24 cellular contexts compared by ENCODE assay signal in genomic region chr4:8730681-8731080, GRCh38.
DNase-seq lines count a peak whose midpoint lies in the region; ATAC-seq and TF ChIP-seq lines count a peak whose summit lies in the region.
"Had no signal": no experiment of that assay in that cellular context is flagged by ENCODE, and none has a peak within 500 bp of the region (broad histone marks: within the 10 kb centered on the region; RNA-seq: fewer than 3 reads in every experiment).

No MANE protein-coding gene starts in this region.

- no peaks in the 10 kb centered on the region for H3K36me3 ChIP-seq in endodermal cell (ENCODE audit: control insufficient read depth, insufficient read depth, low read length)
- H3K36me3 ChIP-seq in upper lobe of right lung = no peaks in the 10 kb centered on the region
- H3K36me3 ChIP-seq: BLaER1 had no signal

- no peak overlapping the region for H3K4me3 Mint-ChIP-seq in endodermal cell
- H3K4me3 Mint-ChIP-seq in natural killer cell treated with Interleukin-12 subunit alpha and Interleukin-12 subunit beta and Interleukin-15 and Interleukin-18, amount 100 ng/mL, for 72 hours = no peak overlapping the region
- H3K4me3 Mint-ChIP-seq: CD4-positive, CD25-positive, alpha-beta regulatory T cell had no signal

- no peaks in the 10 kb centered on the region for H3K4me1 Mint-ChIP-seq in endodermal cell
- H3K4me1 Mint-ChIP-seq in natural killer cell treated with Interleukin-12 subunit alpha and Interleukin-12 subunit beta and Interleukin-15 and Interleukin-18, amount 100 ng/mL, for 72 hours (ENCODE audit: low read depth in 2 of 2) = peaks cover 0 to 9% of the 10 kb centered on the region in 2 donors
- H3K4me1 Mint-ChIP-seq: CD4-positive, CD25-positive, alpha-beta regulatory T cell had no signal

- TF ChIP-seq CTCF in endodermal cell (conservative IDR thresholded peaks at IDR 0.05) (no peak), upper lobe of right lung (IDR thresholded peaks at IDR 0.05) (no peak)

- H3K27me3 Mint-ChIP-seq in endodermal cell (ENCODE audit: insufficient read depth) = peaks cover 3% of the 10 kb centered on the region
- H3K27me3 Mint-ChIP-seq in natural killer cell treated with Interleukin-12 subunit alpha and Interleukin-12 subunit beta and Interleukin-15 and Interleukin-18, amount 100 ng/mL, for 72 hours = no peaks in the 10 kb centered on the region
- H3K27me3 Mint-ChIP-seq: CD4-positive, CD25-positive, alpha-beta regulatory T cell had no signal

- H3K9me3 ChIP-seq in endodermal cell (ENCODE audit: control insufficient read depth, low read length) (no peaks in the 10 kb centered on the region), upper lobe of right lung (no peaks in the 10 kb centered on the region)
- H3K9me3 ChIP-seq: BLaER1 had no signal

- WGBS in endodermal cell (ENCODE audit: insufficient coverage in 1 of 2, insufficient read length in 1 of 2), 2 experiments = 84% methylated on average over 4 of the region's 6 CpGs; no CpG with 5 or more reads in 1 of the 2 experiments

- intact Hi-C loops in upper lobe of right lung (cut with DNase I) = no loop called here

- H3K4me3 ChIP-seq in endodermal cell (ENCODE audit: low read length) = no peak overlapping the region
- no peak overlapping the region for H3K4me3 ChIP-seq in upper lobe of right lung
- H3K4me3 ChIP-seq: BLaER1 had no signal

- no peak for ATAC-seq in natural killer cell treated with Interleukin-12 subunit alpha and Interleukin-12 subunit beta and Interleukin-15 and Interleukin-18, amount 100 ng/mL, for 72 hours
- ATAC-seq in upper lobe of right lung (no peak), GM18858 (IDR thresholded peaks at IDR 0.05; ENCODE audit: unreplicated experiment) (no peak)
- ATAC-seq: HCT116 had no signal

- H3K27ac Mint-ChIP-seq in endodermal cell = no peak overlapping the region
- no peak overlapping the region for H3K27ac Mint-ChIP-seq in natural killer cell treated with Interleukin-12 subunit alpha and Interleukin-12 subunit beta and Interleukin-15 and Interleukin-18, amount 100 ng/mL, for 72 hours
- H3K27ac Mint-ChIP-seq: CD4-positive, CD25-positive, alpha-beta regulatory T cell had no signal

- DNase-seq in activated CD8-positive, alpha-beta memory T cell treated with anti-CD3 and anti-CD28 coated beads, Interleukin-2, amount 50 U/mL, for 48 hours = peak; percentile 23
- DNase-seq in activated CD8-positive, alpha-beta memory T cell treated with anti-CD3 and anti-CD28 coated beads, Interleukin-2, amount 50 U/mL, for 4 hours = no peak
- DNase-seq in endodermal cell (peak; percentile 22), upper lobe of right lung (peak; percentile 35), medulla oblongata (ENCODE audit: extremely low spot score) (no peak)
- peak; percentile 51 for DNase-seq in natural killer cell treated with Interleukin-12 subunit alpha and Interleukin-12 subunit beta and Interleukin-15 and Interleukin-18, amount 100 ng/mL, for 72 hours (ENCODE audit: low spot score)
- DNase-seq: CD4-positive, CD25-positive, alpha-beta regulatory T cell; DMS153; DND-41; Karpas-422; NCI-H1092; NCI-H1436; NCI-H187; NCI-H2081 treated with DMSO at 0.1 percent for 48 hours; NCI-H2171; NCI-H226; NCI-H510A; NCI-H69; OCI-M1; SIG-M5 had no signal

- no peak overlapping the region for H3K9ac ChIP-seq in endodermal cell (ENCODE audit: extremely low read depth, low read length, poor library complexity, severe bottlenecking)
- H3K9ac ChIP-seq: BLaER1 had no signal

- H3K27ac ChIP-seq in endodermal cell (ENCODE audit: low read depth, low read length) (no peak overlapping the region), upper lobe of right lung (no peak overlapping the region)
- H3K27ac ChIP-seq: BLaER1, HL-60 had no signal

- no peaks in the 10 kb centered on the region for H3K36me3 Mint-ChIP-seq in endodermal cell (ENCODE audit: low read depth)
- no peaks in the 10 kb centered on the region for H3K36me3 Mint-ChIP-seq in natural killer cell treated with Interleukin-12 subunit alpha and Interleukin-12 subunit beta and Interleukin-15 and Interleukin-18, amount 100 ng/mL, for 72 hours
- H3K36me3 Mint-ChIP-seq: CD4-positive, CD25-positive, alpha-beta regulatory T cell had no signal

- H3K9me3 Mint-ChIP-seq in endodermal cell = peaks cover 17% of the 10 kb centered on the region
- no peaks in the 10 kb centered on the region for H3K9me3 Mint-ChIP-seq in natural killer cell treated with Interleukin-12 subunit alpha and Interleukin-12 subunit beta and Interleukin-15 and Interleukin-18, amount 100 ng/mL, for 72 hours

- H3K27me3 ChIP-seq in endodermal cell (ENCODE audit: control insufficient read depth, insufficient read depth, low read length, poor library complexity, severe bottlenecking) (no peaks in the 10 kb centered on the region), upper lobe of right lung (peaks cover under 1% of the 10 kb centered on the region)
- H3K27me3 ChIP-seq: BLaER1 had no signal

- no peaks in the 10 kb centered on the region for H3K4me1 ChIP-seq in endodermal cell (ENCODE audit: control insufficient read depth, insufficient read depth, low read length)
- no peaks in the 10 kb centered on the region for H3K4me1 ChIP-seq in upper lobe of right lung

Comparison
In these comparisons a context has a peak if more than half of its experiments do, and no peak if none do; other contexts are left out.
1. DNase-seq: peak in activated CD8-positive, alpha-beta memory T cell treated with anti-CD3 and anti-CD28 coated beads, Interleukin-2, amount 50 U/mL, for 48 hours (single experiment), endodermal cell (single experiment), natural killer cell treated with Interleukin-12 subunit alpha and Interleukin-12 subunit beta and Interleukin-15 and Interleukin-18, amount 100 ng/mL, for 72 hours (single experiment) and upper lobe of right lung (single experiment); none in activated CD8-positive, alpha-beta memory T cell treated with anti-CD3 and anti-CD28 coated beads, Interleukin-2, amount 50 U/mL, for 4 hours (single experiment) and medulla oblongata (single experiment).